Comparison of ENCODE assay signal across 26 cellular contexts in genomic region chrX:23386260-23386659, GRCh38. TPM values are rescaled to one million over a fixed set of nuclear protein-coding genes. Genes with fewer than 3 reads are reported as not detected.
"Had no signal": no experiment of that assay in that cellular context is flagged by ENCODE, and none has a peak within 500 bp of the region (broad histone marks: within the 10 kb centered on the region; RNA-seq: fewer than 3 reads in every experiment).

No MANE protein-coding gene starts in this region.

- ATAC-seq: foreskin keratinocyte, gastroesophageal sphincter, heart left ventricle, left cardiac atrium, left lung, left ventricle myocardium superior, lower lobe of right lung, mucosa of descending colon had no signal

- H3K27ac ChIP-seq: coronary artery, esophagus muscularis mucosa, foreskin keratinocyte, left lung, lower lobe of right lung had no signal

- H3K4me3 ChIP-seq: coronary artery, dorsolateral prefrontal cortex, esophagus muscularis mucosa, gastroesophageal sphincter, heart left ventricle, hepatocyte, left lung, lower lobe of right lung, mucosa of descending colon had no signal

- H2AFZ ChIP-seq: hepatocyte had no signal

- H3K9me3 ChIP-seq: esophagus muscularis mucosa, gastroesophageal sphincter, heart left ventricle, left lung, lower lobe of right lung, mucosa of descending colon had no signal

- H3K36me3 ChIP-seq: esophagus muscularis mucosa, gastroesophageal sphincter, heart left ventricle, left lung, lower lobe of right lung had no signal

- DNase-seq: dermis blood vessel endothelial cell; dorsolateral prefrontal cortex; effector CD4-positive, alpha-beta T cell; effector memory CD4-positive, alpha-beta T cell; heart left ventricle; hypothalamus; islet precursor cell; kidney; left cardiac atrium; left lung; left ventricle myocardium superior; lower lobe of right lung; mesenchymal stem cell; mucosa of descending colon; naive B cell had no signal

- H3K79me2 ChIP-seq: hepatocyte had no signal

- H3K9me3 Mint-ChIP-seq: mesothelial cell of epicardium had no signal

- FAIRE-seq: endothelial cell of umbilical vein, frontal cortex had no signal

- H3K4me3 Mint-ChIP-seq: mesothelial cell of epicardium, naive B cell had no signal

- H3K27me3 ChIP-seq: esophagus muscularis mucosa, foreskin keratinocyte, gastroesophageal sphincter, hepatocyte, left lung had no signal

- H3K4me1 ChIP-seq: foreskin keratinocyte, heart left ventricle, left lung, lower lobe of right lung had no signal

- H3K4me2 ChIP-seq: hepatocyte had no signal

- H3K36me3 Mint-ChIP-seq: mesothelial cell of epicardium, naive B cell had no signal

- H3K27ac Mint-ChIP-seq: mesothelial cell of epicardium, naive B cell had no signal

RNA-seq across cellular contexts. Expression of gene PTCHD1, which starts 51.6 kb away (rescaled TPM):
- total RNA-seq: dermis blood vessel endothelial cell, endothelial cell of umbilical vein, fibroblast of lung, fibroblast of villous mesenchyme, foreskin keratinocyte, lung microvascular endothelial cell had no signal
- polyA plus RNA-seq: endothelial cell of umbilical vein, foreskin keratinocyte had no signal
